33 cellular contexts compared by ENCODE assay signal in genomic region chr22:30511109-30511508, GRCh38. TPM values are rescaled to one million over a fixed set of nuclear protein-coding genes. Genes with fewer than 3 reads are reported as not detected.
"Had no signal": no experiment of that assay in that cellular context is flagged by ENCODE, and none has a peak within 500 bp of the region (broad histone marks: within the 10 kb centered on the region; RNA-seq: fewer than 3 reads in every experiment).

No MANE protein-coding gene starts in this region.

- H3K4me1 ChIP-seq: left ventricle myocardium inferior, right atrium auricular region, tibial nerve, vagina had no signal

- DNase-seq: hypothalamus; immature natural killer cell; kidney; left colon; left ventricle myocardium inferior; midbrain; naive thymus-derived CD4-positive, alpha-beta T cell; ovary; right lobe of liver; stimulated activated CD4-positive, alpha-beta T cell treated with anti-CD3 and anti-CD28 coated beads, Interleukin-1b, Interleukin-23, amount 100 ng/mL, for 48 hours; stimulated activated CD4-positive, alpha-beta T cell treated with anti-CD3 and anti-CD28 coated beads, Interleukin-2, amount 100 ng/mL, for 48 hours; stimulated activated CD4-positive, alpha-beta T cell treated with anti-CD3 and anti-CD28 coated beads, Interleukin-4, amount 100 ng/mL, for 4 hours; stimulated activated CD8-positive, alpha-beta memory T cell treated with anti-CD3 and anti-CD28 coated beads, Interleukin-4, amount 100 ng/mL, for 48 hours; stimulated activated naive CD4-positive, alpha-beta T cell treated with Interleukin-2 at 50 U/mL for 16 hours; stimulated activated naive CD8-positive, alpha-beta T cell treated with anti-CD3 and anti-CD28 coated beads, Interleukin-15, amount 100 ng/mL, for 72 hours; substantia nigra had no signal

- H3K36me3 ChIP-seq: left ventricle myocardium inferior, ovary, right atrium auricular region, right lobe of liver, tibial nerve, vagina had no signal

- H3K27ac ChIP-seq: left ventricle myocardium inferior, ovary, right atrium auricular region, right lobe of liver, tibial nerve, vagina had no signal

- H3K9me3 ChIP-seq: mucosa of descending colon, ovary, right atrium auricular region, right lobe of liver, tibial nerve, vagina had no signal

- H3K4me3 ChIP-seq: left ventricle myocardium inferior, mucosa of descending colon, ovary, right atrium auricular region, right lobe of liver, smooth muscle cell, tibial nerve, vagina had no signal

- H3K27me3 ChIP-seq: ovary, right lobe of liver, vagina had no signal

- ATAC-seq: left colon; mucosa of descending colon; naive thymus-derived CD4-positive, alpha-beta T cell; natural killer cell treated with Interleukin-12 subunit alpha and Interleukin-12 subunit beta and Interleukin-15 and Interleukin-18, amount 100 ng/mL, for 72 hours; right lobe of liver; stimulated activated memory B cell treated with anti-CD40 and anti-IgM and Interleukin-4, amounts not matched to agents 10 μg/mL and 1 μg/mL and 100 μg/mL, for 72 hours; stimulated activated naive CD8-positive, alpha-beta T cell treated with anti-CD3 and anti-CD28 coated beads, Interleukin-15, amount 100 ng/mL, for 72 hours had no signal

RNA-seq across cellular contexts. Expression of gene SEC14L4, which starts 5.6 kb away (rescaled TPM):
- total RNA-seq: left colon; lung microvascular endothelial cell; mesenteric fat pad; mucosa of descending colon; myocyte; naive thymus-derived CD4-positive, alpha-beta T cell; natural killer cell treated with Interleukin-12 subunit alpha and Interleukin-12 subunit beta and Interleukin-15 and Interleukin-18, amount 100 ng/mL, for 72 hours; pulmonary artery endothelial cell; right atrium auricular region; smooth muscle cell; vagina had no signal

RNA-seq across cellular contexts. Expression of gene SEC14L6, which starts 35.4 kb away (rescaled TPM):
- total RNA-seq: left ventricle myocardium inferior; lung microvascular endothelial cell; mesenteric fat pad; myocyte; naive thymus-derived CD4-positive, alpha-beta T cell; natural killer cell treated with Interleukin-12 subunit alpha and Interleukin-12 subunit beta and Interleukin-15 and Interleukin-18, amount 100 ng/mL, for 72 hours; pulmonary artery endothelial cell; skeletal muscle tissue; vagina had no signal

RNA-seq across cellular contexts. Expression of gene SEC14L3, which starts 39.3 kb away (rescaled TPM):
- total RNA-seq: kidney; left colon; left ventricle myocardium inferior; lung microvascular endothelial cell; mesenteric fat pad; mucosa of descending colon; myocyte; naive thymus-derived CD4-positive, alpha-beta T cell; natural killer cell treated with Interleukin-12 subunit alpha and Interleukin-12 subunit beta and Interleukin-15 and Interleukin-18, amount 100 ng/mL, for 72 hours; omental fat pad; ovary; progenitor cell of endocrine pancreas; pulmonary artery endothelial cell; renal cortical epithelial cell; right atrium auricular region; skeletal muscle tissue; smooth muscle cell; temporal lobe; tibial nerve; urinary bladder; vagina had no signal
